Comparison of ENCODE assay signal across 26 cellular contexts in genomic region chr6:2795960-2796359, GRCh38. TPM values are rescaled to one million over a fixed set of nuclear protein-coding genes. Genes with fewer than 3 reads are reported as not detected.
DNase-seq lines count a peak whose midpoint lies in the region; ATAC-seq and TF ChIP-seq lines count a peak whose summit lies in the region.
"Had no signal": no experiment of that assay in that cellular context is flagged by ENCODE, and none has a peak within 500 bp of the region (broad histone marks: within the 10 kb centered on the region; RNA-seq: fewer than 3 reads in every experiment).

No MANE protein-coding gene starts in this region.

- H3K4me3 ChIP-seq in cardiac muscle cell (no peak overlapping the region), heart left ventricle (no peak overlapping the region), upper lobe of right lung (no peak overlapping the region), hepatocyte (no peak overlapping the region), smooth muscle cell (no peak overlapping the region)
- H3K4me3 ChIP-seq: breast epithelium, coronary artery, suprapubic skin, vagina had no signal

- intact Hi-C loops in heart left ventricle (cut with DNase I) (loop anchor here in 1 of 10 donors (5.0 kb wide), 1 partner anchor 41 kb away; no protein-coding TSS in a partner anchor), upper lobe of right lung (cut with DNase I) (loop anchor here (10.0 kb wide), 1 partner anchor 139 kb away; no protein-coding TSS in a partner anchor)

- no peak overlapping the region for H2AFZ ChIP-seq in hepatocyte
- H2AFZ ChIP-seq in smooth muscle cell (ENCODE audit: low read depth), result no peak overlapping the region

- 92 to 96% (median 93%) methylated on average over 15 of the region's 15 CpGs for WGBS in heart left ventricle, 4 donors
- 88% methylated on average over 15 of the region's 15 CpGs for WGBS in hepatocyte (ENCODE audit: low lambda C conversion rate, missing lambda C conversion rate)
- WGBS in smooth muscle cell (ENCODE audit: low lambda C conversion rate), result 94% methylated on average over 15 of the region's 15 CpGs

- H3K79me2 ChIP-seq in hepatocyte, result peaks cover 6% of the 10 kb centered on the region
- peaks cover 2% of the 10 kb centered on the region for H3K79me2 ChIP-seq in smooth muscle cell (ENCODE audit: low read depth)

- peaks cover 89 to 92% of the 10 kb centered on the region in 2 donors for H3K4me1 Mint-ChIP-seq in immature natural killer cell

- H3F3A ChIP-seq in smooth muscle cell (ENCODE audit: low read depth), result peaks cover under 1% of the 10 kb centered on the region

- H3K36me3 Mint-ChIP-seq in immature natural killer cell, result no peaks in the 10 kb centered on the region

- H3K9ac ChIP-seq in smooth muscle cell (ENCODE audit: low read depth), result no peak overlapping the region

- H3K9me3 ChIP-seq in cardiac muscle cell (ENCODE audit: low read depth), result no peaks in the 10 kb centered on the region
- H3K9me3 ChIP-seq in heart left ventricle, result no peaks in the 10 kb centered on the region
- no peaks in the 10 kb centered on the region for H3K9me3 ChIP-seq in upper lobe of right lung
- H3K9me3 ChIP-seq in hepatocyte (ENCODE audit: low read depth), result no peaks in the 10 kb centered on the region
- H3K9me3 ChIP-seq in smooth muscle cell (replicated peaks; ENCODE audit: low read depth), result no peaks in the 10 kb centered on the region
- H3K9me3 ChIP-seq: breast epithelium, suprapubic skin, vagina had no signal

- H3K4me1 ChIP-seq in cardiac muscle cell (ENCODE audit: low read depth) (peaks cover 44% of the 10 kb centered on the region), heart left ventricle (peaks cover 0 to 70% (median 21%) of the 10 kb centered on the region in 12 donors), upper lobe of right lung (peaks cover 38% of the 10 kb centered on the region), hepatocyte (ENCODE audit: insufficient read depth) (peaks cover 8% of the 10 kb centered on the region), smooth muscle cell (ENCODE audit: low read depth) (no peaks in the 10 kb centered on the region)
- H3K4me1 ChIP-seq: breast epithelium had no signal

- H3K27me3 ChIP-seq in cardiac muscle cell, result no peaks in the 10 kb centered on the region
- H3K27me3 ChIP-seq in heart left ventricle, result no peaks in the 10 kb centered on the region
- H3K27me3 ChIP-seq in upper lobe of right lung, result no peaks in the 10 kb centered on the region
- no peaks in the 10 kb centered on the region for H3K27me3 ChIP-seq in hepatocyte
- no peaks in the 10 kb centered on the region for H3K27me3 ChIP-seq in smooth muscle cell (ENCODE audit: low read depth)
- H3K27me3 ChIP-seq: breast epithelium, suprapubic skin, vagina had no signal

- no peak for TF ChIP-seq POLR2A in heart left ventricle (IDR thresholded peaks at IDR 0.05)

- peak overlapping the region; percentile 47 to 78 (median 65) for H3K4me3 Mint-ChIP-seq in immature natural killer cell
- H3K4me3 Mint-ChIP-seq: activated B cell treated with CpG ODN at 0.5 μM for 24 hours had no signal

- H3K27ac Mint-ChIP-seq in immature natural killer cell, result peak overlapping the region; percentile 86 to 92 (median 90)
- H3K27ac Mint-ChIP-seq: activated B cell treated with CpG ODN at 0.5 μM for 24 hours had no signal

- H3K27ac ChIP-seq in cardiac muscle cell (peak overlapping the region; percentile 7), heart left ventricle (no peak overlapping the region), upper lobe of right lung (no peak overlapping the region), hepatocyte (no peak overlapping the region), smooth muscle cell (ENCODE audit: low read depth) (no peak overlapping the region)
- H3K27ac ChIP-seq: coronary artery, RWPE1, suprapubic skin, vagina had no signal

- ATAC-seq in heart left ventricle (no peak), upper lobe of right lung (peak; percentile 35), GM18858 (IDR thresholded peaks at IDR 0.05; ENCODE audit: unreplicated experiment) (no peak)
- ATAC-seq: SK-N-SH treated with all-trans-retinoic acid at 6 μM for 48 hours had no signal

- H3K4me2 ChIP-seq in hepatocyte (no peak overlapping the region), smooth muscle cell (no peak overlapping the region)

- DNase-seq in cardiac muscle cell (ENCODE audit: low read depth in 1 of 2, low spot score in 1 of 2) (no peak), heart left ventricle (no peak), NOMO-1 treated with dmso at 0.1 percent for 144 hours (lab: John Stamatoyannopoulos, UW; ENCODE audit: unreplicated experiment) (peak; percentile 66), immature natural killer cell (peak in 1 of 3 donors; percentile 23), upper lobe of right lung (no peak), hepatocyte (ENCODE audit: low spot score) (no peak), smooth muscle cell (lab: John Stamatoyannopoulos, UW; ENCODE audit: unreplicated experiment) (no peak)
- DNase-seq: activated B cell treated with CpG ODN at 0.5 μM for 24 hours; activated CD4-positive, alpha-beta T cell treated with anti-CD3 and anti-CD28 coated beads, Interleukin-2, amount 50 U/mL, for 48 hours; activated gamma-delta T cell; DND-41; KBM-7; kidney; mammary epithelial cell; NCI-H1048; NCI-H1930; NCI-H526 treated with DMSO at 0.1 percent for 48 hours; stimulated activated CD4-positive, alpha-beta T cell treated with anti-CD3 and anti-CD28 coated beads, Interleukin-2, amount 100 ng/mL, for 24 hours; T1000 had no signal

- H3K9me3 Mint-ChIP-seq in immature natural killer cell, result no peaks in the 10 kb centered on the region
- H3K9me3 Mint-ChIP-seq: activated B cell treated with CpG ODN at 0.5 μM for 24 hours had no signal

- H4K20me1 ChIP-seq in hepatocyte (ENCODE audit: insufficient read depth, poor library complexity, severe bottlenecking) (no peaks in the 10 kb centered on the region), smooth muscle cell (ENCODE audit: low read depth) (no peaks in the 10 kb centered on the region)

- no peaks in the 10 kb centered on the region for H3K36me3 ChIP-seq in cardiac muscle cell
- H3K36me3 ChIP-seq in heart left ventricle, result peaks cover 0 to 3% (median 0%) of the 10 kb centered on the region in 9 donors
- H3K36me3 ChIP-seq in upper lobe of right lung, result no peaks in the 10 kb centered on the region
- no peaks in the 10 kb centered on the region for H3K36me3 ChIP-seq in hepatocyte (replicated peaks; ENCODE audit: insufficient read depth, low read depth)
- no peaks in the 10 kb centered on the region for H3K36me3 ChIP-seq in smooth muscle cell (ENCODE audit: low read depth)
- H3K36me3 ChIP-seq: breast epithelium, suprapubic skin, vagina had no signal

- H3K9me2 ChIP-seq in hepatocyte (replicated peaks; ENCODE audit: insufficient read depth), result no peaks in the 10 kb centered on the region

- peaks cover 3 to 9% (median 5%) of the 10 kb centered on the region in 3 donors for H3K27me3 Mint-ChIP-seq in immature natural killer cell (ENCODE audit: low read depth in 3 of 3)
- H3K27me3 Mint-ChIP-seq: activated B cell treated with CpG ODN at 0.5 μM for 24 hours had no signal

- TF ChIP-seq CTCF in cardiac muscle cell (IDR thresholded peaks at IDR 0.05; ENCODE audit: low read depth, low read length) (no peak), heart left ventricle (IDR thresholded peaks at IDR 0.05) (no peak), upper lobe of right lung (IDR thresholded peaks at IDR 0.05) (no peak), hepatocyte (IDR thresholded peaks at IDR 0.05; ENCODE audit: poor library complexity) (no peak), smooth muscle cell (IDR thresholded peaks at IDR 0.05; ENCODE audit: borderline replicate concordance, insufficient read depth, poor library complexity, severe bottlenecking) (no peak)

RNA-seq across cellular contexts. Expression of gene WRNIP1, which starts 30.8 kb away (rescaled TPM):
- total RNA-seq in cardiac muscle cell (63.0 and 89.9 TPM in 2 replicates), heart left ventricle (10 to 100 TPM; 32.1 to 64.1 (median 34.7) TPM), upper lobe of right lung (42.9 TPM), hepatocyte (47.6 TPM in 2 replicates), smooth muscle cell (20.0 and 27.0 TPM in 2 replicates)
- polyA plus RNA-seq in cardiac muscle cell (59.2 and 77.7 TPM in 2 replicates), heart left ventricle (10 to 100 TPM; 32.7 to 39.0 TPM), immature natural killer cell (10 to 100 TPM; 25.5 to 43.3 (median 26.4) TPM), hepatocyte (44.9 and 54.6 TPM in 2 replicates), smooth muscle cell (29.6 and 33.8 TPM in 2 replicates)

RNA-seq across cellular contexts. Expression of gene MYLK4, which starts 45.2 kb away (rescaled TPM):
- total RNA-seq in cardiac muscle cell, result 0.56 and 0.69 TPM in 2 replicates
- 0.23 and 0.64 TPM in 2 replicates for polyA plus RNA-seq in cardiac muscle cell
- total RNA-seq in heart left ventricle, result 1 to 10 TPM in 3 of 9 donors, under 1 TPM in 6; 0.28 to 1.6 (median 0.80) TPM
- polyA plus RNA-seq in heart left ventricle, result under 1 TPM; 0.14 to 0.38 TPM
- polyA plus RNA-seq in immature natural killer cell, result under 1 TPM in 2 of 3 donors, not detected in 1; 0.09 to 0.17 TPM
- total RNA-seq in upper lobe of right lung, result 0.84 TPM
- total RNA-seq in hepatocyte, result 0.28 and 0.43 TPM in 2 replicates
- 0.29 and 0.36 TPM in 2 replicates for polyA plus RNA-seq in hepatocyte
- total RNA-seq in smooth muscle cell, result 0.90 and 0.99 TPM in 2 replicates
- polyA plus RNA-seq in smooth muscle cell, result 0.21 TPM in 1 of 2 replicates, not detected in the other

RNA-seq across cellular contexts. Expression of gene SERPINB1, which starts 45.7 kb away (rescaled TPM):
- total RNA-seq in cardiac muscle cell (3.2 and 8.7 TPM in 2 replicates), heart left ventricle (10 to 100 TPM; 15.6 to 55.6 (median 23.0) TPM), upper lobe of right lung (101 TPM), hepatocyte (48.6 and 57.0 TPM in 2 replicates), smooth muscle cell (10.5 and 14.8 TPM in 2 replicates)
- polyA plus RNA-seq in cardiac muscle cell (6.5 and 9.8 TPM in 2 replicates), heart left ventricle (10 to 100 TPM; 15.4 to 20.4 TPM), immature natural killer cell (100 to 1,000 TPM; 108 to 164 (median 162) TPM), hepatocyte (45.9 and 56.5 TPM in 2 replicates), smooth muscle cell (17.7 and 21.9 TPM in 2 replicates)
